Comparison of ENCODE assay signal across 1 cellular context in genomic region chr1:215556996-215557395, GRCh38.
TF ChIP-seq lines count a peak whose summit lies in the region.

No MANE protein-coding gene starts in this region.

TF ChIP-seq in H1, 55 proteins besides CTCF, POLR2A, EP300 and RAD21 (continued from another document):
- TF ChIP-seq RNF2 (IDR thresholded peaks at IDR 0.05; ENCODE audit: borderline replicate concordance, low read depth, low read length, missing control alignments, poor library complexity, severe bottlenecking) (no peak), HDAC2 (IDR thresholded peaks at IDR 0.05; ENCODE audit: borderline replicate concordance in 1 of 2, low read depth in 2 of 2, low read length in 2 of 2) (no peak), KDM1A (IDR thresholded peaks at IDR 0.05; ENCODE audit: borderline replicate concordance, low read length) (no peak), PHF8 (conservative IDR thresholded peaks at IDR 0.05; ENCODE audit: low read depth, low read length) (no peak), TCF12 (IDR thresholded peaks at IDR 0.05; ENCODE audit: low read depth, low read length) (no peak)
